24 cellular contexts compared by ENCODE assay signal in genomic region chr2:142462291-142462690, GRCh38.
"Had no signal": no experiment of that assay in that cellular context is flagged by ENCODE, and none has a peak within 500 bp of the region (broad histone marks: within the 10 kb centered on the region; RNA-seq: fewer than 3 reads in every experiment).

No MANE protein-coding gene starts in this region.

- DNase-seq: activated CD4-positive, alpha-beta memory T cell treated with anti-CD3 and anti-CD28 coated beads for 36 hours; activated CD4-positive, alpha-beta T cell treated with anti-CD3 and anti-CD28 coated beads, Interleukin-2, amount 10 ng/mL, durations not matched to agents 24 days and 14 days; activated CD4-positive, CD25-positive, alpha-beta regulatory T cell treated with anti-CD3 and anti-CD28 coated beads, Interleukin-2, amount 50 U/mL, for 72 hours; activated CD8-positive, alpha-beta memory T cell treated with anti-CD3 and anti-CD28 coated beads, Interleukin-2, amount 50 U/mL, for 4 hours; activated gamma-delta T cell; activated naive CD4-positive, alpha-beta T cell treated with anti-CD3 and anti-CD28 coated beads, Interleukin-2, amount 50 U/mL, for 16 hours; activated naive CD8-positive, alpha-beta T cell treated with anti-CD3 and anti-CD28 coated beads, Interleukin-2, amount 50 U/mL, for 24 hours; activated T-cell treated with anti-CD3 and anti-CD28 coated beads, Interleukin-2, amount 50 U/mL, for 1 hour; anterior cingulate cortex; caudate nucleus; foreskin melanocyte; heart right ventricle; left ventricle myocardium superior; stimulated activated CD4-positive, alpha-beta T cell treated with anti-CD3 and anti-CD28 coated beads, Interleukin-12 subunit alpha, Interleukin-12 subunit beta, amount 100 ng/mL, for 4 hours; stimulated activated CD4-positive, alpha-beta T cell treated with anti-CD3 and anti-CD28 coated beads, Interleukin-4, amount 100 ng/mL, for 1 hour; stimulated activated naive CD8-positive, alpha-beta T cell treated with anti-CD3 and anti-CD28 coated beads, Interleukin-15, amount 100 ng/mL, for 72 hours; substantia nigra; T-helper 9 cell; upper lobe of left lung had no signal

- FAIRE-seq: endothelial cell of umbilical vein, TTC549 had no signal

- ATAC-seq: activated naive CD8-positive, alpha-beta T cell treated with anti-CD3 and anti-CD28 coated beads, Interleukin-2, amount 50 U/mL, for 24 hours; heart right ventricle; left ventricle myocardium superior; stimulated activated naive CD8-positive, alpha-beta T cell treated with anti-CD3 and anti-CD28 coated beads, Interleukin-15, amount 100 ng/mL, for 72 hours had no signal

- H3K4me3 ChIP-seq: esophagus muscularis mucosa, heart right ventricle, right lobe of liver, skin epidermis, upper lobe of left lung had no signal
